In the genomic region with DNA sequence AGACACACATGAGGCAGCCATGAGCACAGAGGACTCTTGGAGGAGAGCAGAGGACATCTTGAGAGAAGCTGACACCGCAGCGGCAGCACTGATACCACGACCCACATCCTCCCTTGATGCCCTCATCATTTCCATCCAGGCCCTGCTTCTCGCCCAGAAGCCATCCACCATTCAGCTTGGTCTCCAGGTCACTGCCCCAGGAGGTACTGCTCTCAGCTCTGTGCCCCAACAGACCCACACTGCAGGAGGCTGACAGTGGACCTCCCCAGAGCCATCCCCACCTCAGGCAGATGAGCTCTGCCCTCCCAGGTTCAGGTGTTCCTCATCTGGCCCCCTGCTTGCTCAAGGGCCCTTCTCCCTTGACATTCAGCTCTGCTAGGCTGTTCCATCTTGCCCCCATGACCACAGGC, we compare ENCODE assay signal across 1 cellular context.
TF ChIP-seq lines count a peak whose summit lies in the region.

No MANE protein-coding gene starts in this region.

TF ChIP-seq in SK-N-SH, 30 proteins besides CTCF, POLR2A, EP300 and RAD21:
- TF ChIP-seq MEF2A (IDR thresholded peaks at IDR 0.05; ENCODE audit: borderline replicate concordance, low read depth) = no peak
- TF ChIP-seq SIN3A (IDR thresholded peaks at IDR 0.05; ENCODE audit: borderline replicate concordance, low read depth, low read length) = no peak
- TF ChIP-seq POLR2AphosphoS5 (IDR thresholded peaks at IDR 0.05; ENCODE audit: low read depth, low read length) = no peak
- TF ChIP-seq GABPA (IDR thresholded peaks at IDR 0.05; ENCODE audit: low read depth) = no peak
- no peak for TF ChIP-seq EZH2phosphoT487 (IDR thresholded peaks at IDR 0.05; ENCODE audit: borderline replicate concordance, low read depth)
- no peak for TF ChIP-seq NFIC (IDR thresholded peaks at IDR 0.05; ENCODE audit: borderline replicate concordance)
- no peak for TF ChIP-seq TCF12 (IDR thresholded peaks at IDR 0.05)
